ENCODE assay signal across 32 cellular contexts in genomic region chr16:74817851-74818250, GRCh38. TPM values are rescaled to one million over a fixed set of nuclear protein-coding genes. Genes with fewer than 3 reads are reported as not detected.
DNase-seq lines count a peak whose midpoint lies in the region; ATAC-seq and TF ChIP-seq lines count a peak whose summit lies in the region.
"Had no signal": no experiment of that assay in that cellular context is flagged by ENCODE, and none has a peak within 500 bp of the region (broad histone marks: within the 10 kb centered on the region; RNA-seq: fewer than 3 reads in every experiment).

No MANE protein-coding gene starts in this region.

- ATAC-seq in aorta (ENCODE audit: low FRiP score) (no peak), HG02571 (IDR thresholded peaks at IDR 0.05; ENCODE audit: unreplicated experiment) (no peak), GM18517 (IDR thresholded peaks at IDR 0.05; ENCODE audit: unreplicated experiment) (no peak)
- ATAC-seq: Right ventricle myocardium inferior; SK-N-SH treated with all-trans-retinoic acid at 6 μM for 48 hours; stimulated activated naive B cell treated with anti-CD40 and anti-IgM and Interleukin-4, amounts not matched to agents 10 μg/mL and 1 μg/mL and 100 μg/mL, for 72 hours had no signal

- peaks cover 3% of the 10 kb centered on the region for H4K20me1 ChIP-seq in H9 (ENCODE audit: control insufficient read depth, insufficient read depth, insufficient read length)

- H2BK20ac ChIP-seq in H9 (ENCODE audit: low read depth, low read length, poor library complexity, severe bottlenecking) = no peak overlapping the region

- no peak overlapping the region for H3K9ac ChIP-seq in H9 (ENCODE audit: extremely low read depth, insufficient read length, low read length)
- H3K9ac ChIP-seq: parathyroid adenoma had no signal

- no peak overlapping the region for H2AK5ac ChIP-seq in H9 (ENCODE audit: insufficient read length, low read length)

- no peak overlapping the region for H2BK12ac ChIP-seq in H9 (ENCODE audit: insufficient read length, low read depth, low read length)

- no peaks in the 10 kb centered on the region for H3K79me2 ChIP-seq in H9 (ENCODE audit: insufficient read depth, low read length)
- H3K79me2 ChIP-seq: parathyroid adenoma had no signal

- intact Hi-C loops in aorta (cut with DNase I) = no loop called here

- H3K23ac ChIP-seq in H9 (ENCODE audit: insufficient read length, low read depth, low read length) = no peak overlapping the region

- no peaks in the 10 kb centered on the region for H3K36me3 ChIP-seq in aorta (ENCODE audit: control insufficient read depth in 1 of 2, insufficient read depth in 2 of 2, low read length in 1 of 2)
- H3K36me3 ChIP-seq: left ventricle myocardium inferior had no signal

- no peak overlapping the region for H4K8ac ChIP-seq in H9 (replicated peaks; ENCODE audit: insufficient read length, low read depth, low read length)

- H3K27ac ChIP-seq in C4-2B = no peak overlapping the region
- no peak overlapping the region for H3K27ac ChIP-seq in H9 (ENCODE audit: insufficient read length, low read depth, low read length)
- H3K27ac ChIP-seq in aorta (ENCODE audit: low read depth in 1 of 2, low read length in 2 of 2) = no peak overlapping the region
- H3K27ac ChIP-seq: coronary artery, left ventricle myocardium inferior, parathyroid adenoma, skin epidermis had no signal

- H3K14ac ChIP-seq in H9 (ENCODE audit: insufficient read depth, low read length) = no peak overlapping the region

- CTCF ChIA-PET in HEK293T (lab: Yijun Ruan, JAX) = interaction anchor here (0.6 to 2.2 kb wide), 2 partner anchors 44 to 666 kb away, joined by 4 to 10 read pairs; no protein-coding TSS in a partner anchor

- H2BK15ac ChIP-seq in H9 (ENCODE audit: low read depth, low read length) = no peak overlapping the region

- H3K4me1 Mint-ChIP-seq in H9 = peaks cover 15 to 29% of the 10 kb centered on the region in 2 experiments
- H3K4me1 Mint-ChIP-seq: activated naive CD4-positive, alpha-beta T cell treated with anti-CD3 and anti-CD28 coated beads, Interleukin-2, amount 50 U/mL, for 24 hours had no signal

- H4K91ac ChIP-seq in H9 (ENCODE audit: insufficient read length, low read depth, low read length) = no peak overlapping the region

- H2BK120ac ChIP-seq in H9 (ENCODE audit: low read depth, low read length, poor library complexity, severe bottlenecking) = no peak overlapping the region

- no peaks in the 10 kb centered on the region for H3K9me3 ChIP-seq in H9 (ENCODE audit: control insufficient read depth, low read depth, low read length)
- H3K9me3 ChIP-seq in aorta (ENCODE audit: control insufficient read depth, low read length) = no peaks in the 10 kb centered on the region

- no peak overlapping the region for H3K56ac ChIP-seq in H9 (ENCODE audit: insufficient read length, low read depth, low read length)

- H3K18ac ChIP-seq in H9 (ENCODE audit: insufficient read length, low read depth, low read length) = no peak overlapping the region

- H3K27me3 ChIP-seq in H9 (ENCODE audit: insufficient read depth, low read length) = no peaks in the 10 kb centered on the region; the same call in 1 of the 2 replicates
- H3K27me3 ChIP-seq in aorta (ENCODE audit: control insufficient read depth in 1 of 2, insufficient read depth in 2 of 2, low read length in 1 of 2) = no peaks in the 10 kb centered on the region

- WGBS in H9 (ENCODE audit: extremely low coverage, insufficient read length, low lambda C conversion rate) = no CpG with 5 or more reads among the region's 7 CpGs
- 52 to 55% methylated on average over 7 of the region's 7 CpGs for WGBS in aorta, 2 donors

- no peaks in the 10 kb centered on the region for H3K23me2 ChIP-seq in H9 (ENCODE audit: insufficient read length, low read depth, low read length, poor library complexity, severe bottlenecking)

- H2BK5ac ChIP-seq in H9 (ENCODE audit: insufficient read length, low read length) = no peak overlapping the region

- H3K4me3 ChIP-seq in fibroblast of pulmonary artery (replicated peaks; ENCODE audit: low read depth, low read length) (no peak overlapping the region), aorta (ENCODE audit: low read length in 2 of 2) (no peak overlapping the region)
- H3K4me3 ChIP-seq: coronary artery, left ventricle myocardium inferior, skin epidermis had no signal

- H3K79me1 ChIP-seq in H9 (ENCODE audit: insufficient read depth, low read depth, low read length, poor library complexity, severe bottlenecking) = no peaks in the 10 kb centered on the region

- H4K5ac ChIP-seq in H9 (ENCODE audit: insufficient read length, low read depth, low read length) = no peak overlapping the region

- H3K4me1 ChIP-seq in H9 (ENCODE audit: insufficient read depth, low read length) (no peaks in the 10 kb centered on the region), aorta (ENCODE audit: control insufficient read depth in 1 of 2, insufficient read depth in 2 of 2, low read length in 2 of 2) (no peaks in the 10 kb centered on the region)
- H3K4me1 ChIP-seq: parathyroid adenoma had no signal

- no peak overlapping the region for H3T11ph ChIP-seq in H9 (ENCODE audit: low read length)

- H3K9me3 Mint-ChIP-seq in H9 = peaks cover 0 to 6% of the 10 kb centered on the region in 2 experiments; a peak in 3 of 5 replicates
- H3K9me3 Mint-ChIP-seq: activated naive CD4-positive, alpha-beta T cell treated with anti-CD3 and anti-CD28 coated beads, Interleukin-2, amount 50 U/mL, for 24 hours; T-helper 1 cell treated with Interleukin-12 subunit alpha and Interleukin-12 subunit beta and Interleukin-4 antibody, amounts not matched to agents 30 μg/mL and 1 μg/mL, for 36 hours had no signal

- TF ChIP-seq CTCF in C4-2B (conservative IDR thresholded peaks at IDR 0.05) = peak; percentile 10; the same call in 1 of the 2 replicates
- peak; percentile 46; the same call in 2 of the 3 replicates for TF ChIP-seq CTCF in H9 (conservative IDR thresholded peaks at IDR 0.05)
- TF ChIP-seq CTCF in fibroblast of pulmonary artery (IDR thresholded peaks at IDR 0.05; ENCODE audit: low read length, missing control alignments) = peak; percentile 6

- no peaks in the 10 kb centered on the region; a peak in 1 of 7 replicates for H3K36me3 Mint-ChIP-seq in H9 (ENCODE audit: insufficient read depth in 1 of 3, low read depth in 3 of 3)
- H3K36me3 Mint-ChIP-seq: activated naive CD4-positive, alpha-beta T cell treated with anti-CD3 and anti-CD28 coated beads, Interleukin-2, amount 50 U/mL, for 24 hours; IgD-negative memory B cell; stimulated activated naive B cell treated with anti-CD40 and anti-IgM and Interleukin-4, amounts not matched to agents 10 μg/mL and 1 μg/mL and 100 μg/mL, for 72 hours had no signal

- H3K4me2 ChIP-seq in H9 (ENCODE audit: insufficient read depth, insufficient read length, low read length) = no peak overlapping the region

- H2AFZ ChIP-seq in H9 (ENCODE audit: low read length) = no peak overlapping the region
- H2AFZ ChIP-seq: parathyroid adenoma had no signal

- POLR2A ChIA-PET in HEK293T (lab: Yijun Ruan, JAX) = no interaction called here

- DNase-seq in H9 (peak; percentile 60), SK-N-DZ (ENCODE audit: low spot score) (peak; percentile 37), fibroblast of pulmonary artery (ENCODE audit: low read depth) (no peak), HEK293T (ENCODE audit: extremely low spot score) (no peak), aorta (no peak)
- DNase-seq: C1 segment of cervical spinal cord; caudate nucleus; effector CD8-positive, alpha-beta T cell; glutamatergic neuron; HCEC 1CT; left ventricle myocardium inferior; mesenchymal stem cell; NCI-H1092; NCI-H1694 treated with DMSO at 0.1 percent for 48 hours; NCI-H526; retina; stimulated activated naive B cell treated with anti-CD40 and anti-IgM and Interleukin-4, amounts not matched to agents 10 μg/mL and 1 μg/mL and 100 μg/mL, for 72 hours; substantia nigra; trophoblast cell had no signal

- peaks cover 16% of the 10 kb centered on the region for H3K27me3 Mint-ChIP-seq in H9 (ENCODE audit: low read depth)

- no peak overlapping the region for H3K4ac ChIP-seq in H9 (ENCODE audit: low read depth, low read length)

- H3K27ac Mint-ChIP-seq in H9 = peak overlapping the region in 1 of 3 experiments; percentile 72; a peak in 2 of 7 replicates
- H3K27ac Mint-ChIP-seq: activated naive CD4-positive, alpha-beta T cell treated with anti-CD3 and anti-CD28 coated beads, Interleukin-2, amount 50 U/mL, for 24 hours; IgD-negative memory B cell; stimulated activated naive B cell treated with anti-CD40 and anti-IgM and Interleukin-4, amounts not matched to agents 10 μg/mL and 1 μg/mL and 100 μg/mL, for 72 hours; T-helper 1 cell treated with Interleukin-12 subunit alpha and Interleukin-12 subunit beta and Interleukin-4 antibody, amounts not matched to agents 30 μg/mL and 1 μg/mL, for 36 hours had no signal

- H3K4me3 Mint-ChIP-seq in H9 = no peak overlapping the region
- H3K4me3 Mint-ChIP-seq: activated naive CD4-positive, alpha-beta T cell treated with anti-CD3 and anti-CD28 coated beads, Interleukin-2, amount 50 U/mL, for 24 hours; IgD-negative memory B cell; neural crest cell; stimulated activated naive B cell treated with anti-CD40 and anti-IgM and Interleukin-4, amounts not matched to agents 10 μg/mL and 1 μg/mL and 100 μg/mL, for 72 hours; T-helper 1 cell treated with Interleukin-12 subunit alpha and Interleukin-12 subunit beta and Interleukin-4 antibody, amounts not matched to agents 30 μg/mL and 1 μg/mL, for 36 hours had no signal

TF ChIP-seq in HEK293T, 16 proteins besides CTCF, POLR2A, EP300 and RAD21 (continues in another document):
- TF ChIP-seq ZNF384 (IDR thresholded peaks at IDR 0.05) (no peak), FOXA1 (IDR thresholded peaks at IDR 0.05) (no peak), TARDBP (IDR thresholded peaks at IDR 0.05) (no peak), NFRKB (IDR thresholded peaks at IDR 0.05) (no peak), ARNT (IDR thresholded peaks at IDR 0.05) (no peak), ELF4 (IDR thresholded peaks at IDR 0.05) (no peak), FOXK2 (IDR thresholded peaks at IDR 0.05) (no peak), FOXM1 (IDR thresholded peaks at IDR 0.05; ENCODE audit: borderline replicate concordance) (no peak), CTBP1 (IDR thresholded peaks at IDR 0.05; ENCODE audit: borderline replicate concordance) (no peak), BHLHE40 (IDR thresholded peaks at IDR 0.05; ENCODE audit: borderline replicate concordance) (no peak)
- TF ChIP-seq, protein P1, sequence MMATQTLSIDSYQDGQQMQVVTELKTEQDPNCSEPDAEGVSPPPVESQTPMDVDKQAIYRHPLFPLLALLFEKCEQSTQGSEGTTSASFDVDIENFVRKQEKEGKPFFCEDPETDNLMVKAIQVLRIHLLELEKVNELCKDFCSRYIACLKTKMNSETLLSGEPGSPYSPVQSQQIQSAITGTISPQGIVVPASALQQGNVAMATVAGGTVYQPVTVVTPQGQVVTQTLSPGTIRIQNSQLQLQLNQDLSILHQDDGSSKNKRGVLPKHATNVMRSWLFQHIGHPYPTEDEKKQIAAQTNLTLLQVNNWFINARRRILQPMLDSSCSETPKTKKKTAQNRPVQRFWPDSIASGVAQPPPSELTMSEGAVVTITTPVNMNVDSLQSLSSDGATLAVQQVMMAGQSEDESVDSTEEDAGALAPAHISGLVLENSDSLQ (IDR thresholded peaks at IDR 0.05) = no peak

RNA-seq across cellular contexts. Expression of gene FA2H, which starts 43.2 kb away (rescaled TPM):
- total RNA-seq in H9 (2021) (25.1 and 26.6 TPM in 2 replicates), aorta (under 1 TPM; 0.49 to 0.54 TPM)
- polyA plus RNA-seq in SK-N-DZ (2014; cell fraction: cytosol; rRNA removed) = not detected in 2 replicates
- polyA plus RNA-seq in SK-N-DZ (2014; cell fraction: nucleus; rRNA removed) = not detected in 2 replicates
- 1 to 10 TPM in 1 of 2 donors, not detected in 1; 1.9 TPM for polyA plus RNA-seq in aorta
- total RNA-seq: left ventricle myocardium inferior, M059J, neural crest cell had no signal

Comparison
In these comparisons a context has a peak if more than half of its experiments do, and no peak if none do; other contexts are left out.
1. DNase-seq: peak in H9 (single experiment) and SK-N-DZ (single experiment); none in fibroblast of pulmonary artery (single experiment), HEK293T (single experiment) and aorta (0 of 2).
2. RNA of gene FA2H, which starts 43.2 kb away (total RNA-seq): 25.1 to 26.6 TPM in H9; 0.49 to 0.54 TPM in aorta; every median in the first group is over 10 times any median in the second.
3. Peak in every context shown above with its lines, with median percentiles within 50 percentile points of each other: CTCF ChIP-seq.